8 cellular contexts compared by ENCODE assay signal in genomic region chr4:112765317-112765989, GRCh38.
DNase-seq lines count a peak whose midpoint lies in the region; ATAC-seq and TF ChIP-seq lines count a peak whose summit lies in the region.

No MANE protein-coding gene starts in this region.

- ATAC-seq in DND-41 (ENCODE audit: insufficient read depth, low read depth) (peak; percentile 80), GM19397 (IDR thresholded peaks at IDR 0.05; ENCODE audit: unreplicated experiment) (peak; percentile 72), activated B cell treated with CpG ODN at 0.5 μM for 24 hours (ENCODE audit: low read depth) (peak; percentile 54), HG03135 (IDR thresholded peaks at IDR 0.05; ENCODE audit: unreplicated experiment) (no peak)

- H4K20me1 ChIP-seq in DND-41 (ENCODE audit: insufficient read depth, low read length), result no peaks in the 10 kb centered on the region

- H3K4me3 Mint-ChIP-seq in activated B cell treated with CpG ODN at 0.5 μM for 24 hours, result no peak overlapping the region

- no peaks in the 10 kb centered on the region for H3K36me3 ChIP-seq in DND-41 (ENCODE audit: insufficient read depth, low read length)

- POLR2A ChIA-PET in activated B cell treated with CpG ODN at 0.5 μM for 24 hours (lab: Charles Lee), result interaction anchor here (0.5 to 0.6 kb wide), 2 partner anchors 34 to 545 kb away, joined by 3 to 10 read pairs; no protein-coding TSS in a partner anchor

- no peaks in the 10 kb centered on the region for H3K27me3 ChIP-seq in DND-41 (ENCODE audit: insufficient read depth, low read length, poor library complexity)

- peak; percentile 5 for DNase-seq in DND-41
- DNase-seq in LNCaP clone FGC (ENCODE audit: low read depth), result no peak
- DNase-seq in activated B cell treated with CpG ODN at 0.5 μM for 24 hours, result no peak
- DNase-seq in inferior parietal cortex (ENCODE audit: extremely low spot score), result peak; percentile 36
- DNase-seq in hippocampal formation (lab: John Stamatoyannopoulos, UW), result no peak
- no peak for DNase-seq in HPDE6-E6E7 (ENCODE audit: extremely low spot score)

- CTCF ChIA-PET in activated B cell treated with CpG ODN at 0.5 μM for 24 hours (lab: Charles Lee), result interaction anchor here (0.5 to 1.5 kb wide), 14 partner anchors 10 to 438 kb away, joined by 3 to 8 read pairs (median 4); partner anchors contain the start of genes LARP7 and ZGRF1

- no peak overlapping the region for H2AFZ ChIP-seq in DND-41 (ENCODE audit: low read depth, low read length)

- TF ChIP-seq CTCF in DND-41 (IDR thresholded peaks at IDR 0.05; ENCODE audit: borderline replicate concordance, extremely low read depth, low read length, poor library complexity, severe bottlenecking) (peak; percentile 68), LNCaP clone FGC (IDR thresholded peaks at IDR 0.05; ENCODE audit: control insufficient read depth, extremely low read depth, insufficient read depth) (peak; percentile 47), activated B cell treated with CpG ODN at 0.5 μM for 24 hours (IDR thresholded peaks at IDR 0.05) (no peak)

- no peaks in the 10 kb centered on the region for H3K79me2 ChIP-seq in DND-41 (ENCODE audit: insufficient read depth, low read length)

- no peaks in the 10 kb centered on the region for H3K4me1 ChIP-seq in DND-41 (ENCODE audit: insufficient read depth, low read length)

- no peak overlapping the region for H3K27ac ChIP-seq in DND-41 (ENCODE audit: low read length)

- H3K4me3 ChIP-seq in DND-41 (ENCODE audit: low read depth in 1 of 2, low read length in 2 of 2) (no peak overlapping the region), LNCaP clone FGC (ENCODE audit: low read depth, low read length) (no peak overlapping the region)

- peaks cover 3% of the 10 kb centered on the region for H3K4me1 Mint-ChIP-seq in activated B cell treated with CpG ODN at 0.5 μM for 24 hours

- H3K27me3 Mint-ChIP-seq in activated B cell treated with CpG ODN at 0.5 μM for 24 hours, result peaks cover 4% of the 10 kb centered on the region

- H3K9me3 ChIP-seq in DND-41 (ENCODE audit: insufficient read depth, low read length, severe bottlenecking), result no peaks in the 10 kb centered on the region

- no peaks in the 10 kb centered on the region for H3K36me3 Mint-ChIP-seq in activated B cell treated with CpG ODN at 0.5 μM for 24 hours (ENCODE audit: low read depth)

- H3K9me3 Mint-ChIP-seq in activated B cell treated with CpG ODN at 0.5 μM for 24 hours, result no peaks in the 10 kb centered on the region

- intact Hi-C loops in activated B cell treated with CpG ODN at 0.5 μM for 24 hours (cut with micrococcal nuclease), result loop anchor here (10.0 kb wide), 2 partner anchors 241 to 1619 kb away; no protein-coding TSS in a partner anchor

- no peak overlapping the region for H3K9ac ChIP-seq in DND-41 (ENCODE audit: low read depth, low read length)

- H3K4me2 ChIP-seq in DND-41 (ENCODE audit: insufficient read depth, low read length), result no peak overlapping the region

- no peak overlapping the region for H3K27ac Mint-ChIP-seq in activated B cell treated with CpG ODN at 0.5 μM for 24 hours

Comparison
In these comparisons a context has a peak if more than half of its experiments do, and no peak if none do; other contexts are left out.
1. DNase-seq: peak in DND-41 (single experiment) and inferior parietal cortex (single experiment); none in LNCaP clone FGC (single experiment), activated B cell treated with CpG ODN at 0.5 μM for 24 hours (single experiment), hippocampal formation (0 of 2) and HPDE6-E6E7 (single experiment).